ENCODE assay signal across 1 cellular context in the genomic region with DNA sequence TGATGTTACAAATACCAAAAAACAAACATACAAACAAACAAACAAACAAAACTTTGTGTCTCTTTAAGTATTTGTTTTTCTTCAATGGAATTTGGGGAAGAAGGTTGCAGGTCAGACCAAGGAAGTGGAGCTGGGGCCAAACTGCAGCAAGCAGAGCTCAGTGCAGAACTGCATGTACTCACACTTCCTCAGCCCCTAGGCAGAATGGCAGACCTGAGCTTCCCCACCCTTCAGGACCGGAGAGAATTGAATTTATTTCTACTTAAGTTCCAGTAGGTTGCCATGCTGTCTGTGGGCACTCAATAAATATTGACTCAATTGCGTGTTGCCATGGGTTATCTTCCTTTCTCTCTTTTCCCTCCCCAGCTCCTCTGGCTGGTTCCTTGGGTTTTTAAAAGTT.
TF ChIP-seq lines count a peak whose summit lies in the region.

No MANE protein-coding gene starts in this region.

TF ChIP-seq in GM23338, 12 proteins besides CTCF, POLR2A, EP300 and RAD21 (continued from another document):
- TF ChIP-seq, protein P1, sequence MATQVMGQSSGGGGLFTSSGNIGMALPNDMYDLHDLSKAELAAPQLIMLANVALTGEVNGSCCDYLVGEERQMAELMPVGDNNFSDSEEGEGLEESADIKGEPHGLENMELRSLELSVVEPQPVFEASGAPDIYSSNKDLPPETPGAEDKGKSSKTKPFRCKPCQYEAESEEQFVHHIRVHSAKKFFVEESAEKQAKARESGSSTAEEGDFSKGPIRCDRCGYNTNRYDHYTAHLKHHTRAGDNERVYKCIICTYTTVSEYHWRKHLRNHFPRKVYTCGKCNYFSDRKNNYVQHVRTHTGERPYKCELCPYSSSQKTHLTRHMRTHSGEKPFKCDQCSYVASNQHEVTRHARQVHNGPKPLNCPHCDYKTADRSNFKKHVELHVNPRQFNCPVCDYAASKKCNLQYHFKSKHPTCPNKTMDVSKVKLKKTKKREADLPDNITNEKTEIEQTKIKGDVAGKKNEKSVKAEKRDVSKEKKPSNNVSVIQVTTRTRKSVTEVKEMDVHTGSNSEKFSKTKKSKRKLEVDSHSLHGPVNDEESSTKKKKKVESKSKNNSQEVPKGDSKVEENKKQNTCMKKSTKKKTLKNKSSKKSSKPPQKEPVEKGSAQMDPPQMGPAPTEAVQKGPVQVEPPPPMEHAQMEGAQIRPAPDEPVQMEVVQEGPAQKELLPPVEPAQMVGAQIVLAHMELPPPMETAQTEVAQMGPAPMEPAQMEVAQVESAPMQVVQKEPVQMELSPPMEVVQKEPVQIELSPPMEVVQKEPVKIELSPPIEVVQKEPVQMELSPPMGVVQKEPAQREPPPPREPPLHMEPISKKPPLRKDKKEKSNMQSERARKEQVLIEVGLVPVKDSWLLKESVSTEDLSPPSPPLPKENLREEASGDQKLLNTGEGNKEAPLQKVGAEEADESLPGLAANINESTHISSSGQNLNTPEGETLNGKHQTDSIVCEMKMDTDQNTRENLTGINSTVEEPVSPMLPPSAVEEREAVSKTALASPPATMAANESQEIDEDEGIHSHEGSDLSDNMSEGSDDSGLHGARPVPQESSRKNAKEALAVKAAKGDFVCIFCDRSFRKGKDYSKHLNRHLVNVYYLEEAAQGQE (IDR thresholded peaks at IDR 0.05; ENCODE audit: unreplicated experiment) = no peak
- TF ChIP-seq EZH2 (IDR thresholded peaks at IDR 0.05; ENCODE audit: low read depth, unreplicated experiment) = no peak
- TF ChIP-seq ZNF462 (CRISPR knock-in tag; IDR thresholded peaks at IDR 0.05) = no peak
